Comparison of ENCODE assay signal across 10 cellular contexts in the genomic region with DNA sequence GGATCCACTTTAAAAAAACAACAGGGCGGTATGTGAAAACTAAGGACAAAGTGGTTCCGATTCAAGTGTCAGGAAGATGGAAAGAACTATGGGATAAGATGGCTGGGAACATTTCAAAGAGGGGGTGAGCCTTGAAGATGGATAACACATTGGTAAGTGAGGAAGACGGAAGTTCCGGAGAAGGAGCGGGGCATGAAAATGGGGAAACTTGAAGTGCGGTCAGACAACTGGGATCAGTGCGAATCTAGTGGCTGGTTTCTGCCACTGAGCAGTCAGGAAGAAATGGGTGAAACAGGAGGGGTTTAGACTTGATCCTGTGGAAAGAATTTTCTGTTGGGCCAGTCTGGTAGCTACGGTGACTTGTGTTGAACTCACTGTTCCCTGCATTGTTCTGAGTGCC. TPM values are rescaled to one million over a fixed set of nuclear protein-coding genes. Genes with fewer than 3 reads are reported as not detected.
DNase-seq lines count a peak whose midpoint lies in the region; ATAC-seq and TF ChIP-seq lines count a peak whose summit lies in the region.
"Had no signal": no experiment of that assay in that cellular context is flagged by ENCODE, and none has a peak within 500 bp of the region (broad histone marks: within the 10 kb centered on the region; RNA-seq: fewer than 3 reads in every experiment).

No MANE protein-coding gene starts in this region.

- peak overlapping the region; percentile 94 for H3K4me2 ChIP-seq in OCI-LY1 (ENCODE audit: low read length)

- BruUV-seq in Caco-2 (replicated peaks; lab: Mats Ljungman, UMichigan) = TSS peak; percentile 69

- H3K4me3 ChIP-seq in Caco-2 (ENCODE audit: low read depth, low read length) (peak overlapping the region; percentile 83), OCI-LY1 (ENCODE audit: low read depth, low read length, poor library complexity, severe bottlenecking) (peak overlapping the region; percentile 87), endodermal cell (ENCODE audit: low read length) (peak overlapping the region; percentile 95), ovary (peak overlapping the region; percentile 95)

- TF ChIP-seq POLR2A in ovary (IDR thresholded peaks at IDR 0.05) = no peak

- no peak for ATAC-seq in HG02642 (IDR thresholded peaks at IDR 0.05; ENCODE audit: poor library complexity, unreplicated experiment)

- H3K36me3 ChIP-seq in Caco-2 (ENCODE audit: control insufficient read depth, insufficient read depth, low read length) (no peaks in the 10 kb centered on the region), OCI-LY1 (ENCODE audit: insufficient read depth, low read length) (peaks cover 22% of the 10 kb centered on the region), endodermal cell (ENCODE audit: control insufficient read depth, insufficient read depth, low read length) (peaks cover 3% of the 10 kb centered on the region), ovary (no peaks in the 10 kb centered on the region)

- TF ChIP-seq CTCF in Caco-2 (IDR thresholded peaks at IDR 0.05; ENCODE audit: insufficient read depth in 1 of 2, low read depth in 1 of 2, low read length in 1 of 2, severe bottlenecking in 1 of 2, unreplicated experiment in 1 of 2) (no peak), OCI-LY1 (IDR thresholded peaks at IDR 0.05; ENCODE audit: low read length) (no peak), endodermal cell (conservative IDR thresholded peaks at IDR 0.05) (no peak), ovary (IDR thresholded peaks at IDR 0.05) (no peak)

- H3K36me3 Mint-ChIP-seq in Caco-2 (ENCODE audit: insufficient read depth, unreplicated experiment) = peaks cover 39% of the 10 kb centered on the region
- H3K36me3 Mint-ChIP-seq in endodermal cell (ENCODE audit: low read depth) = peaks cover 12% of the 10 kb centered on the region

- POLR2A ChIA-PET in Caco-2 (lab: Charles Lee) = no interaction called here

- H3K27ac Mint-ChIP-seq in Caco-2 (ENCODE audit: unreplicated experiment) (peak overlapping the region; percentile 0), endodermal cell (peak overlapping the region; percentile 33)

- no peaks in the 10 kb centered on the region for H3F3A ChIP-seq in OCI-LY1 (ENCODE audit: insufficient read depth, low read length)

- peaks cover 7% of the 10 kb centered on the region for H3K4me1 Mint-ChIP-seq in Caco-2 (ENCODE audit: low read depth, unreplicated experiment)
- H3K4me1 Mint-ChIP-seq in endodermal cell = peaks cover 22% of the 10 kb centered on the region

- peak overlapping the region; percentile 93 for H3K9ac ChIP-seq in OCI-LY1 (ENCODE audit: low read length)
- peak overlapping the region; percentile 62 for H3K9ac ChIP-seq in endodermal cell (ENCODE audit: extremely low read depth, low read length, poor library complexity, severe bottlenecking)

- H3K9me2 ChIP-seq in OCI-LY1 (ENCODE audit: low read depth, low read length) = no peaks in the 10 kb centered on the region

- no peaks in the 10 kb centered on the region for H3K9me3 ChIP-seq in Caco-2
- no peaks in the 10 kb centered on the region for H3K9me3 ChIP-seq in OCI-LY1 (ENCODE audit: low read length)
- no peaks in the 10 kb centered on the region for H3K9me3 ChIP-seq in endodermal cell (ENCODE audit: control insufficient read depth, low read length)
- H3K9me3 ChIP-seq in ovary = no peaks in the 10 kb centered on the region

- CTCF ChIA-PET in Caco-2 (lab: Charles Lee) = interaction anchor here (0.6 to 3.1 kb wide), 2 partner anchors 34 to 254 kb away, joined by 4 to 17 read pairs; partner anchors contain the start of genes CFAP61 and CRNKL1

- H3K9me3 Mint-ChIP-seq in Caco-2 (ENCODE audit: unreplicated experiment) (no peaks in the 10 kb centered on the region), endodermal cell (no peaks in the 10 kb centered on the region)

- H3K27ac ChIP-seq in OCI-LY1 (ENCODE audit: low read depth, low read length, poor library complexity, severe bottlenecking) (no peak overlapping the region), endodermal cell (ENCODE audit: low read depth, low read length) (no peak overlapping the region), ovary (no peak overlapping the region)

- WGBS in endodermal cell (ENCODE audit: insufficient coverage in 1 of 2, insufficient read length in 1 of 2), 2 experiments = 86 to 99% methylated on average over 8 of the region's 8 CpGs
- 80 to 90% (median 82%) methylated on average over 8 of the region's 8 CpGs for WGBS in ovary, 3 donors

- TF ChIP-seq EP300 in ovary (IDR thresholded peaks at IDR 0.05) = no peak

- H3K4me3 Mint-ChIP-seq in Caco-2 (ENCODE audit: unreplicated experiment) (peak overlapping the region; percentile 90), endodermal cell (peak overlapping the region; percentile 80)

- H3K27me3 ChIP-seq in Caco-2 (replicated peaks; ENCODE audit: control insufficient read depth, insufficient read depth, low read length) = no peaks in the 10 kb centered on the region
- no peaks in the 10 kb centered on the region for H3K27me3 ChIP-seq in OCI-LY1 (ENCODE audit: insufficient read depth, low read length)
- H3K27me3 ChIP-seq in endodermal cell (ENCODE audit: control insufficient read depth, insufficient read depth, low read length, poor library complexity, severe bottlenecking) = no peaks in the 10 kb centered on the region
- H3K27me3 ChIP-seq in ovary = no peaks in the 10 kb centered on the region

- H3K4me1 ChIP-seq in Caco-2 = peaks cover 21% of the 10 kb centered on the region
- H3K4me1 ChIP-seq in OCI-LY1 (ENCODE audit: insufficient read depth, low read length, severe bottlenecking) = peaks cover 35% of the 10 kb centered on the region
- H3K4me1 ChIP-seq in endodermal cell (ENCODE audit: control insufficient read depth, insufficient read depth, low read length) = peaks cover 4% of the 10 kb centered on the region
- H3K4me1 ChIP-seq in ovary (ENCODE audit: insufficient read depth) = peaks cover 11% of the 10 kb centered on the region

- H3K27me3 Mint-ChIP-seq in Caco-2 (ENCODE audit: insufficient read depth, unreplicated experiment) (no peaks in the 10 kb centered on the region), endodermal cell (ENCODE audit: insufficient read depth) (no peaks in the 10 kb centered on the region)

- intact Hi-C loops in Caco-2 (cut with micrococcal nuclease; ENCODE audit: unreplicated experiment) = loop anchor here (5.0 kb wide), 1 partner anchor 231 kb away; no protein-coding TSS in a partner anchor
- intact Hi-C loops in ovary (cut with DNase I) = no loop called here

- H3K79me2 ChIP-seq in OCI-LY1 (ENCODE audit: insufficient read depth, low read length) = peaks cover 50% of the 10 kb centered on the region

- DNase-seq in Caco-2 = no peak
- no peak for DNase-seq in endodermal cell
- no peak for DNase-seq in ovary
- DNase-seq in T-helper 9 cell = no peak
- DNase-seq in NCI-H2196 treated with DMSO at 0.1 percent for 48 hours (lab: John Stamatoyannopoulos, UW; ENCODE audit: unreplicated experiment) = no peak
- DNase-seq in NCI-H1930 (lab: John Stamatoyannopoulos, UW) = no peak
- DNase-seq: aorta, NCI-H2081 treated with DMSO at 0.1 percent for 48 hours had no signal

- H4K20me1 ChIP-seq in OCI-LY1 (ENCODE audit: insufficient read depth, low read length) = no peaks in the 10 kb centered on the region

- H2AFZ ChIP-seq in OCI-LY1 (ENCODE audit: low read length) = no peak overlapping the region

RNA-seq across cellular contexts. Expression of gene NAA20, which starts 1.2 kb away (rescaled TPM):
- total RNA-seq in Caco-2 (2022) (77.5 and 81.5 TPM in 2 replicates), endodermal cell (10 to 100 TPM; 35.1 to 39.4 TPM), ovary (10 to 100 TPM; 19.4 to 58.6 (median 43.3) TPM)
- 37.8 TPM for polyA plus RNA-seq in endodermal cell (2013, experiment 1 of 2)
- polyA plus RNA-seq in endodermal cell (2013, experiment 2 of 2) = 40.2 TPM
- polyA plus RNA-seq in ovary = 10 to 100 TPM; 48.6 to 67.6 TPM

RNA-seq across cellular contexts. Expression of gene CRNKL1, which starts 33.9 kb away (rescaled TPM):
- 27.0 and 30.6 TPM in 2 replicates for total RNA-seq in Caco-2 (2022)
- 10 to 100 TPM; 22.2 to 23.4 TPM for total RNA-seq in endodermal cell
- polyA plus RNA-seq in endodermal cell (2013, experiment 1 of 2) = 24.1 TPM
- 21.3 TPM for polyA plus RNA-seq in endodermal cell (2013, experiment 2 of 2)
- total RNA-seq in ovary = 10 to 100 TPM; 19.4 to 25.0 (median 22.8) TPM
- polyA plus RNA-seq in ovary = 10 to 100 TPM; 12.7 to 22.4 TPM

RNA-seq across cellular contexts. Expression of gene CFAP61, which starts 34.0 kb away (rescaled TPM):
- not detected in 2 replicates for total RNA-seq in Caco-2 (2022)
- total RNA-seq in endodermal cell = under 1 TPM; 0.64 to 0.73 TPM
- 0.85 TPM for polyA plus RNA-seq in endodermal cell (2013, experiment 1 of 2)
- 1.5 TPM for polyA plus RNA-seq in endodermal cell (2013, experiment 2 of 2)
- 10 to 100 TPM in 1 of 7 donors, 1 to 10 TPM in 3, under 1 TPM in 2, not detected in 1; 0.24 to 13.1 (median 1.4) TPM for total RNA-seq in ovary
- under 1 TPM; 0.12 to 0.75 TPM for polyA plus RNA-seq in ovary
